ENCODE assay signal across 8 cellular contexts in the genomic region with DNA sequence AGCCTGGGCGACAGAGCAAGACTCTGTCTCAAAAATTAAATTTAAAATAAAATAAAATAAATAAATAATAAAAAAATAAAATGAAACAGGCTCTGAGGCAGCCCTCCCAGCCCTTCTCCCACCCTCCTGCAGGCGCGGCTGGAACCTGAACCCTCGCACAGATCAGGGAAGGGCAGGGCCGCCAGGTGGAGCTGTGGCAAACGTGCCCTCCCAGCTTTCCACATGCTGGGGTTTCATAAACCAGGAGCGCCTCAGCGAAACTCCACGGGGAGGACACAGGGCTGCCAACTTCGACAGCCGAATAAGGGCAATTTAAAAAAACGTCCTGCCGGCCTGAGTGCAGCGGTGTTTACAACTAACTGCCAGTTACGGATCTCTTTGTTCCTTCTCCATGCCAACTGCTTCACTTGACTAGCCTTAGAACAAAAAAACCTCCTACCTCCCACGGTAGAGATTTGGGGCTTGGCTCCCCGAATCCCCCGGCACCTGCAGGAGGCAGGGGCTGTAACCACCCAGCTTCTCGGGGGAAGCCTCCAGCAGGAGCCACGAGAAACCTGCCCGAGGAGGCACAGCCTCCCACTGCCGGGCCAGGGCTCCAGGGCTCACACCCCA. TPM values are rescaled to one million over a fixed set of nuclear protein-coding genes. Genes with fewer than 3 reads are reported as not detected.
DNase-seq lines count a peak whose midpoint lies in the region; ATAC-seq, FAIRE-seq and TF ChIP-seq lines count a peak whose summit lies in the region.

No MANE protein-coding gene starts in this region.

- H3K27me3 Mint-ChIP-seq in activated CD8-positive, alpha-beta T cell treated with anti-CD3 and anti-CD28 coated beads for 36 hours: no peaks in the 10 kb centered on the region

- peak; percentile 70 for ATAC-seq in activated CD8-positive, alpha-beta T cell treated with anti-CD3 and anti-CD28 coated beads for 36 hours
- ATAC-seq in GM21515 (IDR thresholded peaks at IDR 0.05; ENCODE audit: unreplicated experiment): no peak
- ATAC-seq in HG02610 (IDR thresholded peaks at IDR 0.05; ENCODE audit: unreplicated experiment): no peak

- H3K4me1 Mint-ChIP-seq in activated CD8-positive, alpha-beta T cell treated with anti-CD3 and anti-CD28 coated beads for 36 hours (ENCODE audit: low read depth): peaks cover 34% of the 10 kb centered on the region

- CTCF ChIA-PET in activated CD8-positive, alpha-beta T cell treated with anti-CD3 and anti-CD28 coated beads for 36 hours (lab: Charles Lee): interaction anchor here (0.6 to 1.4 kb wide), 8 partner anchors 9 to 67 kb away, joined by 3 to 6 read pairs (median 3); no protein-coding TSS in a partner anchor
- CTCF ChIA-PET in H1 (lab: Charles Lee; ENCODE audit: partially characterized antibody): interaction anchor here (0.6 to 2.6 kb wide), 25 partner anchors 10 to 385 kb away, joined by 3 to 12 read pairs (median 4); a partner anchor contains a TSS

- H3K23me2 ChIP-seq in H1 (ENCODE audit: low read depth, low read length): no peaks in the 10 kb centered on the region

- intact Hi-C loops in activated CD8-positive, alpha-beta T cell treated with anti-CD3 and anti-CD28 coated beads for 36 hours (cut with micrococcal nuclease): loop anchor here (10.0 kb wide), 1 partner anchor 50 kb away; no protein-coding TSS in a partner anchor

- peak; percentile 69 to 73 for TF ChIP-seq RAD21 in H1 (IDR thresholded peaks at IDR 0.05 in 1 of 2, conservative IDR thresholded peaks at IDR 0.05 in 1 of 2; ENCODE audit: low read depth in 2 of 2, low read length in 2 of 2)

- no peak overlapping the region for H3K4me3 Mint-ChIP-seq in activated CD8-positive, alpha-beta T cell treated with anti-CD3 and anti-CD28 coated beads for 36 hours

- H4K91ac ChIP-seq in H1 (replicated peaks; ENCODE audit: insufficient read length, low read length): no peak overlapping the region

- H3K36me3 Mint-ChIP-seq in activated CD8-positive, alpha-beta T cell treated with anti-CD3 and anti-CD28 coated beads for 36 hours (ENCODE audit: low read depth): peaks cover 11% of the 10 kb centered on the region

- no peak overlapping the region for H3K18ac ChIP-seq in H1 (ENCODE audit: extremely low read depth, low read length)

- no peak overlapping the region for H2BK15ac ChIP-seq in H1 (ENCODE audit: low read length)

- no peaks in the 10 kb centered on the region for H3K9me3 Mint-ChIP-seq in activated CD8-positive, alpha-beta T cell treated with anti-CD3 and anti-CD28 coated beads for 36 hours

- H3K4me1 ChIP-seq in H1 (replicated peaks in 1 of 4; ENCODE audit: control insufficient read depth in 3 of 4, insufficient read depth in 4 of 4, low read length in 3 of 4): peaks cover 0 to 23% (median 14%) of the 10 kb centered on the region in 4 experiments; a peak in 6 of 7 replicates

- H3K27me3 ChIP-seq in H1 (replicated peaks in 1 of 4; ENCODE audit: control insufficient read depth in 3 of 4, extremely low read depth in 1 of 4, insufficient read depth in 3 of 4, low read length in 3 of 4): no peaks in the 10 kb centered on the region; a peak in 1 of 7 replicates

- no peak overlapping the region for H2AFZ ChIP-seq in H1 (ENCODE audit: low read length)

- no peak overlapping the region; a peak in 1 of 7 replicates for H3K9ac ChIP-seq in H1 (replicated peaks in 1 of 4; ENCODE audit: extremely low read depth in 1 of 4, low read depth in 3 of 4, low read length in 3 of 4)

- H2BK12ac ChIP-seq in H1 (ENCODE audit: low read depth, low read length): no peak overlapping the region

- no peak overlapping the region for H3K27ac ChIP-seq in H1 (ENCODE audit: low read depth, low read length)

- H3K4me3 ChIP-seq in H1 (ENCODE audit: extremely low read depth in 1 of 4, insufficient read depth in 2 of 4, low read depth in 3 of 4, low read length in 4 of 4): no peak overlapping the region

- WGBS in H1 (ENCODE audit: extremely low coverage in 1 of 2, insufficient coverage in 1 of 2, insufficient read length in 1 of 2, insufficient replicate concordance in 2 of 2, low coverage in 1 of 2, low lambda C conversion rate in 2 of 2, missing lambda C conversion rate in 1 of 2), 2 experiments: 47% methylated on average over 20 of the region's 22 CpGs; no CpG with 5 or more reads in 1 of the 2 experiments

- H3K79me1 ChIP-seq in H1 (ENCODE audit: low read depth, low read length): peaks cover 16% of the 10 kb centered on the region

- no peak for TF ChIP-seq POLR2A in H1 (IDR thresholded peaks at IDR 0.05; ENCODE audit: control extremely low read depth in 1 of 2, low read depth in 2 of 2, low read length in 2 of 2)

- no peak overlapping the region for H3K4ac ChIP-seq in H1 (replicated peaks; ENCODE audit: insufficient read length, low read depth, low read length)

- no peak overlapping the region for H2AK5ac ChIP-seq in H1 (ENCODE audit: low read depth, low read length)

- TF ChIP-seq EP300 in H1 (IDR thresholded peaks at IDR 0.05; ENCODE audit: borderline replicate concordance in 1 of 2, low read depth in 2 of 2, low read length in 2 of 2): no peak

- peak overlapping the region; percentile 1 for H3K27ac Mint-ChIP-seq in activated CD8-positive, alpha-beta T cell treated with anti-CD3 and anti-CD28 coated beads for 36 hours

- no peak for FAIRE-seq in H1 (lab: Jason Lieb, UNC)

- POLR2A ChIA-PET in activated CD8-positive, alpha-beta T cell treated with anti-CD3 and anti-CD28 coated beads for 36 hours (lab: Charles Lee): no interaction called here
- POLR2A ChIA-PET in H1 (lab: Charles Lee; ENCODE audit: partially characterized antibody): interaction anchor here (0.9 to 6.0 kb wide), 7 partner anchors 9 to 42 kb away, joined by 3 to 51 read pairs (median 5); a partner anchor contains a TSS

- TF ChIP-seq CTCF in activated CD8-positive, alpha-beta T cell treated with anti-CD3 and anti-CD28 coated beads for 36 hours (IDR thresholded peaks at IDR 0.05): peak; percentile 69
- TF ChIP-seq CTCF in H1 (IDR thresholded peaks at IDR 0.05; ENCODE audit: control extremely low read depth in 1 of 3, insufficient read depth in 1 of 3, low read depth in 1 of 3, low read length in 3 of 3): peak; percentile 81 to 91 (median 91)

- H2BK20ac ChIP-seq in H1 (ENCODE audit: low read length): no peak overlapping the region

- H3K23ac ChIP-seq in H1 (ENCODE audit: insufficient read length): no peak overlapping the region

- H2BK5ac ChIP-seq in H1 (ENCODE audit: low read depth, low read length): no peak overlapping the region

- H3K4me2 ChIP-seq in H1 (ENCODE audit: insufficient read depth in 1 of 2, low read depth in 2 of 2, low read length in 2 of 2): peak overlapping the region in 1 of 2 experiments; percentile 31; a peak in 2 of 4 replicates

- no peak overlapping the region for H3K56ac ChIP-seq in H1 (replicated peaks; ENCODE audit: insufficient read length, low read depth, low read length)

- no peak overlapping the region for H4K8ac ChIP-seq in H1 (ENCODE audit: extremely low read depth, insufficient read depth, low read length)

- peaks cover 49 to 54% of the 10 kb centered on the region in 2 experiments for H4K20me1 ChIP-seq in H1 (replicated peaks in 1 of 2; ENCODE audit: control insufficient read depth in 1 of 2, insufficient read depth in 2 of 2, low read length in 2 of 2)

- no peak overlapping the region for H2BK120ac ChIP-seq in H1 (replicated peaks; ENCODE audit: low read depth, low read length)

- no peak overlapping the region for H4K5ac ChIP-seq in H1 (ENCODE audit: insufficient read length, low read depth, low read length)

- peaks cover 16 to 85% of the 10 kb centered on the region in 2 experiments for H3K79me2 ChIP-seq in H1 (ENCODE audit: control insufficient read depth in 1 of 2, insufficient read depth in 2 of 2, low read length in 2 of 2)

- peaks cover 2 to 10% (median 6%) of the 10 kb centered on the region in 4 experiments; a peak in 6 of 8 replicates for H3K36me3 ChIP-seq in H1 (ENCODE audit: control insufficient read depth in 2 of 4, insufficient read depth in 4 of 4, low read length in 3 of 4)

- H3K9me3 ChIP-seq in H1 (ENCODE audit: insufficient read depth in 2 of 2, low read depth in 1 of 2, low read length in 1 of 2): no peaks in the 10 kb centered on the region

- DNase-seq in DMS79 (lab: John Stamatoyannopoulos, UW) (peak; percentile 82), NCI-H1694 treated with DMSO at 0.1 percent for 48 hours (lab: John Stamatoyannopoulos, UW) (peak; percentile 62), H1 (ENCODE audit: low read depth in 1 of 2, low spot score in 2 of 2) (peak; percentile 61 to 89), medulla oblongata (ENCODE audit: extremely low spot score) (peak; percentile 68)
- DNase-seq in activated CD8-positive, alpha-beta T cell treated with anti-CD3 and anti-CD28 coated beads for 36 hours: peak; percentile 58
- DNase-seq in stimulated activated CD8-positive, alpha-beta memory T cell treated with anti-CD3 and anti-CD28 coated beads, Interleukin-4, amount 100 ng/mL, for 24 hours (ENCODE audit: low read depth): peak; percentile 25

- no peak overlapping the region for H3K14ac ChIP-seq in H1 (ENCODE audit: insufficient read length)

TF ChIP-seq in H1, 55 proteins besides CTCF, POLR2A, EP300 and RAD21 (continues in another document):
- no peak for TF ChIP-seq JUN (IDR thresholded peaks at IDR 0.05; ENCODE audit: low read depth, low read length)

RNA-seq across cellular contexts. Expression of a gene that starts 15.9 kb away (rescaled TPM):
- 10 to 100 TPM; 24.2 to 25.8 TPM for total RNA-seq in activated CD8-positive, alpha-beta T cell treated with anti-CD3 and anti-CD28 coated beads for 36 hours
- 56.0 and 57.3 TPM in 2 replicates for total RNA-seq in H1 (2021; fragmentation: NEBNext Ultra II Directional; extraction: Animal tissue kit (Norgen Biotek cat#: 25700))
- polyA plus RNA-seq in H1 (2011; rRNA removed): 19.7 and 37.8 TPM in 2 replicates
- 31.1 TPM for polyA plus RNA-seq in H1 (2011; cell fraction: cytosol; rRNA removed)
- polyA plus RNA-seq in H1 (2011; cell fraction: nucleus; rRNA removed): 44.7 TPM
- polyA plus RNA-seq in H1 (2012, experiment 1 of 2): 24.6 to 37.3 TPM (median 32.1 TPM) in 4 replicates
- 26.0 TPM for polyA plus RNA-seq in H1 (2012, experiment 2 of 2)
- 35.4 TPM for polyA plus RNA-seq in H1 (2013, experiment 1 of 2)
- 34.1 TPM for polyA plus RNA-seq in H1 (2013, experiment 2 of 2)
- 7.3 and 7.9 TPM in 2 replicates for polyA minus RNA-seq in H1 (2011; rRNA and poly(A)+ RNA removed)
- 37.4 TPM for polyA minus RNA-seq in H1 (2011; cell fraction: cytosol; rRNA and poly(A)+ RNA removed)
- 25.1 TPM for polyA minus RNA-seq in H1 (2011; cell fraction: nucleus; rRNA and poly(A)+ RNA removed)

RNA-seq across cellular contexts. Expression of a gene that starts 35.9 kb away (rescaled TPM):
- 10 to 100 TPM; 25.3 to 35.2 TPM for total RNA-seq in activated CD8-positive, alpha-beta T cell treated with anti-CD3 and anti-CD28 coated beads for 36 hours
- 46.9 and 49.5 TPM in 2 replicates for total RNA-seq in H1 (2021; fragmentation: NEBNext Ultra II Directional; extraction: Animal tissue kit (Norgen Biotek cat#: 25700))
- 54.5 and 87.3 TPM in 2 replicates for polyA plus RNA-seq in H1 (2011; rRNA removed)
- 52.7 TPM for polyA plus RNA-seq in H1 (2011; cell fraction: cytosol; rRNA removed)
- polyA plus RNA-seq in H1 (2011; cell fraction: nucleus; rRNA removed): 82.7 TPM
- 29.2 to 41.5 TPM (median 39.9 TPM) in 4 replicates for polyA plus RNA-seq in H1 (2012, experiment 1 of 2)
- polyA plus RNA-seq in H1 (2012, experiment 2 of 2): 29.3 TPM
- polyA plus RNA-seq in H1 (2013, experiment 1 of 2): 29.2 TPM
- 27.9 TPM for polyA plus RNA-seq in H1 (2013, experiment 2 of 2)
- 4.0 and 7.3 TPM in 2 replicates for polyA minus RNA-seq in H1 (2011; rRNA and poly(A)+ RNA removed)
- polyA minus RNA-seq in H1 (2011; cell fraction: cytosol; rRNA and poly(A)+ RNA removed): 20.0 TPM
- 22.2 TPM for polyA minus RNA-seq in H1 (2011; cell fraction: nucleus; rRNA and poly(A)+ RNA removed)

Comparison
In these comparisons a context has a peak if more than half of its experiments do, and no peak if none do; other contexts are left out.
1. DNase-seq: peak in every context shown above with its lines; median percentile 82 in DMS79; 75 in H1; 68 in medulla oblongata; 62 in NCI-H1694 treated with DMSO at 0.1 percent for 48 hours; 58 in activated CD8-positive, alpha-beta T cell treated with anti-CD3 and anti-CD28 coated beads for 36 hours; 25 in stimulated activated CD8-positive, alpha-beta memory T cell treated with anti-CD3 and anti-CD28 coated beads, Interleukin-4, amount 100 ng/mL, for 24 hours.